1 cellular context compared by ENCODE assay signal in genomic region chr1:150979007-150979722, GRCh38.
TF ChIP-seq lines count a peak whose summit lies in the region.

No MANE protein-coding gene starts in this region.

TF ChIP-seq in HepG2, 621 proteins besides CTCF, POLR2A, EP300 and RAD21 (continued from another document and continues in another):
- no peak for TF ChIP-seq ZUFSP (CRISPR knock-in tag; IDR thresholded peaks at IDR 0.05; ENCODE audit: borderline replicate concordance)
- TF ChIP-seq NR0B2 (CRISPR knock-in tag; IDR thresholded peaks at IDR 0.05), result peak; percentile 49; the same call in 1 of the 2 replicates
- TF ChIP-seq DMAP1 (CRISPR knock-in tag; IDR thresholded peaks at IDR 0.05), result 0 out of 2 replicates have a peak, but pooled peaks have one; percentile 50
- TF ChIP-seq KLF12 (CRISPR knock-in tag; IDR thresholded peaks at IDR 0.05; ENCODE audit: borderline replicate concordance), result no peak
- no peak for TF ChIP-seq SYNCRIP (IDR thresholded peaks at IDR 0.05; ENCODE audit: insufficient read depth, low read depth, low read length)
- no peak for TF ChIP-seq ZNF354B (CRISPR knock-in tag; IDR thresholded peaks at IDR 0.05)
- no peak; the same call in 1 of the 2 replicates for TF ChIP-seq GLI4 (CRISPR knock-in tag; IDR thresholded peaks at IDR 0.05; ENCODE audit: borderline replicate concordance)
- TF ChIP-seq SAP130 (CRISPR knock-in tag; IDR thresholded peaks at IDR 0.05; ENCODE audit: low read depth), result peak; percentile 75
- no peak for TF ChIP-seq ZNF772 (CRISPR knock-in tag; IDR thresholded peaks at IDR 0.05)
- no peak for TF ChIP-seq ZNF710 (CRISPR knock-in tag; IDR thresholded peaks at IDR 0.05; ENCODE audit: borderline replicate concordance)
- TF ChIP-seq ZNF589 (CRISPR knock-in tag; conservative IDR thresholded peaks at IDR 0.05), result no peak
- no peak for TF ChIP-seq BRCA1 (CRISPR knock-in tag; IDR thresholded peaks at IDR 0.05)
- TF ChIP-seq JUND (CRISPR knock-in tag; IDR thresholded peaks at IDR 0.05), result no peak
- no peak for TF ChIP-seq ZNF263 (CRISPR knock-in tag; IDR thresholded peaks at IDR 0.05)
- no peak for TF ChIP-seq ZNF547 (CRISPR knock-in tag; IDR thresholded peaks at IDR 0.05)
- TF ChIP-seq GABPA (IDR thresholded peaks at IDR 0.05; ENCODE audit: low read depth, low read length), result no peak
- TF ChIP-seq GABPA (CRISPR knock-in tag; IDR thresholded peaks at IDR 0.05; ENCODE audit: low read depth), result peak; percentile 46; the same call in 1 of the 2 replicates
- TF ChIP-seq PATZ1 (CRISPR knock-in tag; IDR thresholded peaks at IDR 0.05), result peak; percentile 70
- TF ChIP-seq HMG20A (CRISPR knock-in tag; IDR thresholded peaks at IDR 0.05; ENCODE audit: borderline replicate concordance), result 0 out of 2 replicates have a peak, but pooled peaks have one; percentile 16
- TF ChIP-seq GLMP (CRISPR knock-in tag; IDR thresholded peaks at IDR 0.05; ENCODE audit: borderline replicate concordance), result no peak
- TF ChIP-seq TOPORS (CRISPR knock-in tag; IDR thresholded peaks at IDR 0.05), result no peak
- TF ChIP-seq ZGPAT (CRISPR knock-in tag; IDR thresholded peaks at IDR 0.05), result peak; percentile 87
- TF ChIP-seq KLF15 (CRISPR knock-in tag; IDR thresholded peaks at IDR 0.05; ENCODE audit: borderline replicate concordance), result no peak
- no peak for TF ChIP-seq SIN3A (IDR thresholded peaks at IDR 0.05; ENCODE audit: borderline replicate concordance, low read depth, low read length)
- no peak for TF ChIP-seq ZNF468 (CRISPR knock-in tag; IDR thresholded peaks at IDR 0.05)
- TF ChIP-seq TBX3 (IDR thresholded peaks at IDR 0.05; ENCODE audit: borderline replicate concordance), result no peak
- TF ChIP-seq MED8 (CRISPR knock-in tag; IDR thresholded peaks at IDR 0.05; ENCODE audit: insufficient replicate concordance), result no peak
- TF ChIP-seq ZBTB2 (CRISPR knock-in tag; IDR thresholded peaks at IDR 0.05; ENCODE audit: low read depth), result no peak
- no peak for TF ChIP-seq MYPOP (CRISPR knock-in tag; IDR thresholded peaks at IDR 0.05)
- no peak; the same call in 1 of the 2 replicates for TF ChIP-seq ZNF281 (CRISPR knock-in tag; IDR thresholded peaks at IDR 0.05; ENCODE audit: borderline replicate concordance)
- no peak for TF ChIP-seq ZNF7 (CRISPR knock-in tag; IDR thresholded peaks at IDR 0.05)
- TF ChIP-seq MEF2D (CRISPR knock-in tag; IDR thresholded peaks at IDR 0.05), result no peak
- no peak for TF ChIP-seq MLX (CRISPR knock-in tag; IDR thresholded peaks at IDR 0.05)
- TF ChIP-seq SNAI1 (CRISPR knock-in tag; IDR thresholded peaks at IDR 0.05; ENCODE audit: borderline replicate concordance), result no peak
- TF ChIP-seq HNRNPUL1 (IDR thresholded peaks at IDR 0.05; ENCODE audit: low read depth, low read length), result no peak
- TF ChIP-seq GATAD2A (CRISPR knock-in tag; IDR thresholded peaks at IDR 0.05), result peak; percentile 79
- TF ChIP-seq HNF4G (IDR thresholded peaks at IDR 0.05; ENCODE audit: borderline replicate concordance, low read depth, low read length), result no peak
- TF ChIP-seq HNF4G (CRISPR knock-in tag; IDR thresholded peaks at IDR 0.05; ENCODE audit: borderline replicate concordance, low read depth), result no peak
- no peak for TF ChIP-seq ZFP36L2 (CRISPR knock-in tag; IDR thresholded peaks at IDR 0.05)
- peak; percentile 50; the same call in 1 of the 2 replicates for TF ChIP-seq ARID4A (CRISPR knock-in tag; IDR thresholded peaks at IDR 0.05; ENCODE audit: borderline replicate concordance)
- no peak for TF ChIP-seq ZNF333 (CRISPR knock-in tag; IDR thresholded peaks at IDR 0.05; ENCODE audit: borderline replicate concordance)
- no peak for TF ChIP-seq NR2F1 (CRISPR knock-in tag; IDR thresholded peaks at IDR 0.05)
- no peak for TF ChIP-seq ZNF260 (CRISPR knock-in tag; IDR thresholded peaks at IDR 0.05; ENCODE audit: borderline replicate concordance, low read depth)
- TF ChIP-seq GPN1 (CRISPR knock-in tag; IDR thresholded peaks at IDR 0.05; ENCODE audit: borderline replicate concordance), result no peak
